In genomic region chr9:137551656-137552534, GRCh38 we compare ENCODE assay signal across 1 cellular context.
TF ChIP-seq lines count a peak whose summit lies in the region.

MRPL41 (plus strand) TSS chr9:137551879; CDS start chr9:137552082, 203 bp downstream.

TF ChIP-seq in WTC11, 78 proteins besides CTCF, POLR2A, EP300 and RAD21 (continued from another document):
- 0 out of 2 replicates have a peak, but pooled peaks have one; percentile 7 for TF ChIP-seq TEAD1 (CRISPR knock-in tag; IDR thresholded peaks at IDR 0.05)
- TF ChIP-seq NFYB (CRISPR knock-in tag; conservative IDR thresholded peaks at IDR 0.05; ENCODE audit: low read depth), result peak; percentile 79
- TF ChIP-seq ARID4B (CRISPR knock-in tag; IDR thresholded peaks at IDR 0.05; ENCODE audit: borderline replicate concordance), result 0 out of 2 replicates have a peak, but pooled peaks have one; percentile 8
- TF ChIP-seq HMGXB4 (CRISPR knock-in tag; IDR thresholded peaks at IDR 0.05), result no peak; the same call in 1 of the 2 replicates
- TF ChIP-seq MXD4 (CRISPR knock-in tag; IDR thresholded peaks at IDR 0.05; ENCODE audit: borderline replicate concordance), result no peak
- TF ChIP-seq ZMAT4 (CRISPR knock-in tag; IDR thresholded peaks at IDR 0.05), result no peak
- peak; percentile 38; the same call in 1 of the 2 replicates for TF ChIP-seq E2F5 (CRISPR knock-in tag; IDR thresholded peaks at IDR 0.05)
- peak; percentile 31; the same call in 1 of the 2 replicates for TF ChIP-seq FOXP4 (CRISPR knock-in tag; IDR thresholded peaks at IDR 0.05)
- TF ChIP-seq SP1 (CRISPR knock-in tag; conservative IDR thresholded peaks at IDR 0.05), result peak; percentile 91
- no peak for TF ChIP-seq PRDM15 (CRISPR knock-in tag; IDR thresholded peaks at IDR 0.05)
- no peak for TF ChIP-seq USF2 (CRISPR knock-in tag; IDR thresholded peaks at IDR 0.05)
- TF ChIP-seq NR2C2 (CRISPR knock-in tag; IDR thresholded peaks at IDR 0.05), result no peak
